ENCODE assay signal across 22 cellular contexts in genomic region chr7:41222704-41223103, GRCh38.
A peak's percentile ranks its signal among the peaks of the same experiment; 100 is the strongest.
DNase-seq lines count a peak whose midpoint lies in the region; ATAC-seq and TF ChIP-seq lines count a peak whose summit lies in the region.
"Had no signal": no experiment of that assay in that cellular context is flagged by ENCODE, and none has a peak within 500 bp of the region (broad histone marks: within the 10 kb centered on the region; RNA-seq: fewer than 3 reads in every experiment).

No MANE protein-coding gene starts in this region.

- DNase-seq in AG10803 (ENCODE audit: low read depth): peak; percentile 28
- DNase-seq in NCI-H226: peak; percentile 61
- DNase-seq in dedifferentiated amniotic fluid mesenchymal stem cell (ENCODE audit: extremely low spot score): peak; percentile 45
- peak; percentile 18 for DNase-seq in foreskin melanocyte
- DNase-seq in amniotic stem cell (lab: John Stamatoyannopoulos, UW): no peak
- no peak for DNase-seq in erythroblast (lab: John Stamatoyannopoulos, UW)
- DNase-seq in NAMALWA (ENCODE audit: low spot score): no peak
- DNase-seq: activated CD4-positive, alpha-beta T cell treated with anti-CD3 and anti-CD28 coated beads for 4 hours; activated gamma-delta T cell; colonic mucosa; islet precursor cell; Karpas-422; naive B cell; NCI-H1105 treated with DMSO at 0.1 percent for 48 hours; NCI-H2107; NCI-H748 treated with DMSO at 0.1 percent for 48 hours; pancreas; stimulated activated CD4-positive, alpha-beta T cell treated with anti-CD3 and anti-CD28 coated beads, Interleukin-2, amount 100 ng/mL, for 48 hours had no signal

- ATAC-seq in GM21367 (IDR thresholded peaks at IDR 0.05; ENCODE audit: unreplicated experiment): no peak
- ATAC-seq: Panc1, pancreas, SK-N-SH treated with all-trans-retinoic acid at 6 μM for 48 hours had no signal

- H3K4me3 ChIP-seq in AG10803 (ENCODE audit: low read length): no peak overlapping the region
- H3K4me3 ChIP-seq: colonic mucosa, hepatocyte, pancreas had no signal

- no peak for TF ChIP-seq POLR2A in erythroblast (IDR thresholded peaks at IDR 0.05; ENCODE audit: low read length)

- no peak for TF ChIP-seq CTCF in AG10803 (conservative IDR thresholded peaks at IDR 0.05; ENCODE audit: low read length)

Comparison
In these comparisons a context has a peak if more than half of its experiments do, and no peak if none do; other contexts are left out.
1. DNase-seq: peak in AG10803 (single experiment), NCI-H226 (single experiment), dedifferentiated amniotic fluid mesenchymal stem cell (single experiment) and foreskin melanocyte (single experiment); none in amniotic stem cell (single experiment), erythroblast (0 of 2) and NAMALWA (single experiment).